14 cellular contexts compared by ENCODE assay signal in the genomic region with DNA sequence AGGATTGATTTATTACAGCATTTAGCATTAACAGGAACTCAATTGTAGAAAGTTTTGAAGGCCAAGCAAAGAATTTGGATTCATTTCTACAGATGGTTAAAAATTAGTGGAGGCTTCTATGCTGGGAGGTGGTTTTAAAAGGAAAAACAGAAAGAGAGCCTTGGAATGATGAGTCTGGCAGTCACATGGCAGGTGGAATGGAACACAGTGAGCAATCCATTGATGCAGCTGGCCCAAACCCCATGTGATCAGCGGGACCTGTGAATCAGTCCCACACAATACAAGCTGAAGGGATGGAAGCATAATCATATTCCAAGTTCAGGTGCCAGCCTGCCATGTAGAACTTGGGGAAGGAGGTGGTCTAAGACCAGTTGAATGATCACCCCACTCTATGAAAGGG.
DNase-seq lines count a peak whose midpoint lies in the region; ATAC-seq and TF ChIP-seq lines count a peak whose summit lies in the region.
"Had no signal": no experiment of that assay in that cellular context is flagged by ENCODE, and none has a peak within 500 bp of the region (broad histone marks: within the 10 kb centered on the region; RNA-seq: fewer than 3 reads in every experiment).

No MANE protein-coding gene starts in this region.

- H3K4me1 Mint-ChIP-seq in T-helper 17 cell (no peaks in the 10 kb centered on the region), naive B cell (peaks cover 0 to 22% (median 8%) of the 10 kb centered on the region in 3 donors)
- H3K4me1 Mint-ChIP-seq in stimulated activated naive B cell treated with anti-CD40 and anti-IgM and Interleukin-4, amounts not matched to agents 10 μg/mL and 1 μg/mL and 100 μg/mL, for 72 hours, result peaks cover 14 to 24% of the 10 kb centered on the region in 2 donors
- H3K4me1 Mint-ChIP-seq in naive thymus-derived CD8-positive, alpha-beta T cell, result no peaks in the 10 kb centered on the region
- H3K4me1 Mint-ChIP-seq: CD8-positive, alpha-beta memory T cell had no signal

- no peak overlapping the region for H3K4me3 ChIP-seq in epithelial cell of proximal tubule (ENCODE audit: low read depth, low read length)
- H3K4me3 ChIP-seq: BLaER1 had no signal

- peaks cover 5% of the 10 kb centered on the region for H3K36me3 Mint-ChIP-seq in T-helper 17 cell (ENCODE audit: low read depth)
- peaks cover 21 to 30% of the 10 kb centered on the region in 2 donors for H3K36me3 Mint-ChIP-seq in naive B cell
- peaks cover 63 to 67% of the 10 kb centered on the region in 2 donors for H3K36me3 Mint-ChIP-seq in stimulated activated naive B cell treated with anti-CD40 and anti-IgM and Interleukin-4, amounts not matched to agents 10 μg/mL and 1 μg/mL and 100 μg/mL, for 72 hours
- H3K36me3 Mint-ChIP-seq in naive thymus-derived CD8-positive, alpha-beta T cell, result no peaks in the 10 kb centered on the region
- H3K36me3 Mint-ChIP-seq: CD8-positive, alpha-beta memory T cell had no signal

- no peaks in the 10 kb centered on the region for H3K9me3 Mint-ChIP-seq in naive B cell
- peaks cover 0 to 2% of the 10 kb centered on the region in 2 donors for H3K9me3 Mint-ChIP-seq in stimulated activated naive B cell treated with anti-CD40 and anti-IgM and Interleukin-4, amounts not matched to agents 10 μg/mL and 1 μg/mL and 100 μg/mL, for 72 hours
- H3K9me3 Mint-ChIP-seq in naive thymus-derived CD8-positive, alpha-beta T cell, result no peaks in the 10 kb centered on the region
- H3K9me3 Mint-ChIP-seq: CD8-positive, alpha-beta memory T cell had no signal

- TF ChIP-seq CTCF in epithelial cell of proximal tubule (conservative IDR thresholded peaks at IDR 0.05; ENCODE audit: low read depth, low read length), result no peak

- H3K4me3 Mint-ChIP-seq in T-helper 17 cell (peak overlapping the region; percentile 5), naive B cell (no peak overlapping the region)
- H3K4me3 Mint-ChIP-seq in stimulated activated naive B cell treated with anti-CD40 and anti-IgM and Interleukin-4, amounts not matched to agents 10 μg/mL and 1 μg/mL and 100 μg/mL, for 72 hours, result no peak overlapping the region
- H3K4me3 Mint-ChIP-seq in naive thymus-derived CD8-positive, alpha-beta T cell, result no peak overlapping the region
- H3K4me3 Mint-ChIP-seq: CD8-positive, alpha-beta memory T cell had no signal

- POLR2A ChIA-PET in naive thymus-derived CD8-positive, alpha-beta T cell (lab: Charles Lee), result no interaction called here

- H3K27ac Mint-ChIP-seq in T-helper 17 cell (no peak overlapping the region), naive B cell (peak overlapping the region in 4 of 6 donors; percentile 37 to 90 (median 64))
- H3K27ac Mint-ChIP-seq in stimulated activated naive B cell treated with anti-CD40 and anti-IgM and Interleukin-4, amounts not matched to agents 10 μg/mL and 1 μg/mL and 100 μg/mL, for 72 hours, result peak overlapping the region; percentile 75
- no peak overlapping the region for H3K27ac Mint-ChIP-seq in naive thymus-derived CD8-positive, alpha-beta T cell
- H3K27ac Mint-ChIP-seq: CD8-positive, alpha-beta memory T cell had no signal

- peaks cover 31% of the 10 kb centered on the region for H3K27me3 Mint-ChIP-seq in T-helper 17 cell
- no peaks in the 10 kb centered on the region for H3K27me3 Mint-ChIP-seq in naive B cell
- H3K27me3 Mint-ChIP-seq in stimulated activated naive B cell treated with anti-CD40 and anti-IgM and Interleukin-4, amounts not matched to agents 10 μg/mL and 1 μg/mL and 100 μg/mL, for 72 hours, result no peaks in the 10 kb centered on the region
- peaks cover 2 to 18% (median 4%) of the 10 kb centered on the region in 5 donors for H3K27me3 Mint-ChIP-seq in naive thymus-derived CD8-positive, alpha-beta T cell

- no peak for DNase-seq in T-helper 17 cell
- peak; percentile 9 for DNase-seq in epithelial cell of proximal tubule (ENCODE audit: low read depth)
- no peak for DNase-seq in naive B cell
- DNase-seq in stimulated activated naive B cell treated with anti-CD40 and anti-IgM and Interleukin-4, amounts not matched to agents 10 μg/mL and 1 μg/mL and 100 μg/mL, for 72 hours, result no peak
- no peak for DNase-seq in naive thymus-derived CD8-positive, alpha-beta T cell
- no peak for DNase-seq in activated CD4-positive, CD25-positive, alpha-beta regulatory T cell treated with anti-CD3 and anti-CD28 coated beads, Interleukin-2, amount 50 U/mL, for 72 hours
- DNase-seq: 8988T; AML-193; CD8-positive, alpha-beta memory T cell; DMS53; GF-D8; HCEC 1CT had no signal

- H3K9me3 ChIP-seq in T-helper 17 cell (ENCODE audit: control insufficient read depth, low read length, poor library complexity, severe bottlenecking), result no peaks in the 10 kb centered on the region
- H3K9me3 ChIP-seq: BLaER1 had no signal

- no peak for ATAC-seq in T-helper 17 cell
- no peak for ATAC-seq in naive B cell (ENCODE audit: low read depth in 2 of 2)
- ATAC-seq in stimulated activated naive B cell treated with anti-CD40 and anti-IgM and Interleukin-4, amounts not matched to agents 10 μg/mL and 1 μg/mL and 100 μg/mL, for 72 hours (replicated peaks), result no peak
- no peak for ATAC-seq in HG02973 (IDR thresholded peaks at IDR 0.05; ENCODE audit: unreplicated experiment)
- ATAC-seq in naive thymus-derived CD8-positive, alpha-beta T cell, result no peak

Comparison
In these comparisons a context has a peak if more than half of its experiments do, and no peak if none do; other contexts are left out.
1. H3K27ac Mint-ChIP-seq: peak in naive B cell (4 of 6) and stimulated activated naive B cell treated with anti-CD40 and anti-IgM and Interleukin-4, amounts not matched to agents 10 μg/mL and 1 μg/mL and 100 μg/mL, for 72 hours (single experiment); none in T-helper 17 cell (single experiment) and naive thymus-derived CD8-positive, alpha-beta T cell (0 of 10).